In the genomic region with DNA sequence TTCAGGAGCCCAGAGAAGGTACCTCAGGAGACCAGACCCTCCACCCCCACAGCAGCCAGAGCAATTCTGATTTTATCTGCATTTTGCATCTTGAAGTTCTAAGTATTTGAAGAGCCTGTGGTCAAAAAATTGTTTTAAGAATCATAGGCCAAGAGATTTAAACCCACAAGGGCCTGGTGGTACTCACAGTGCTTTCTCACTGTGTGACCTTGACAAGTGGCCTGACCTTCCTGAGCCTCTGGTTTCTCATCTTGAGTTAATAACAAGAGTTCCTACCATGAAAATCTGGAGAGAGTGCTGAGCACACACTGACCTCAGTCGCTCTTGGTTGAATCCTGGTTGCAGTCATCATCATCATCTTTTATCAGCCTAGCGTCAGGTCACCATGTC, we compare ENCODE assay signal across 9 cellular contexts. TPM values are rescaled to one million over a fixed set of nuclear protein-coding genes. Genes with fewer than 3 reads are reported as not detected.
DNase-seq lines count a peak whose midpoint lies in the region; ATAC-seq and TF ChIP-seq lines count a peak whose summit lies in the region.
"Had no signal": no experiment of that assay in that cellular context is flagged by ENCODE, and none has a peak within 500 bp of the region (broad histone marks: within the 10 kb centered on the region; RNA-seq: fewer than 3 reads in every experiment).

No MANE protein-coding gene starts in this region.

- no peak overlapping the region for H2BK15ac ChIP-seq in H9 (ENCODE audit: low read depth, low read length)

- no CpG with 5 or more reads among the region's 2 CpGs for WGBS in H9 (ENCODE audit: extremely low coverage, insufficient read length, low lambda C conversion rate)

- H3K4me1 ChIP-seq in ACC112 (ENCODE audit: control insufficient read depth, insufficient read depth, low read length, unreplicated experiment) (peaks cover 37% of the 10 kb centered on the region), H9 (ENCODE audit: insufficient read depth, low read length) (no peaks in the 10 kb centered on the region), iPS-18a (ENCODE audit: control insufficient read depth, low read depth, low read length) (no peaks in the 10 kb centered on the region)
- H3K4me1 ChIP-seq: testis had no signal

- no peaks in the 10 kb centered on the region for H3K9me3 ChIP-seq in H9 (ENCODE audit: control insufficient read depth, low read depth, low read length)
- H3K9me3 ChIP-seq in iPS-18a (ENCODE audit: control insufficient read depth, low read depth, low read length) = no peaks in the 10 kb centered on the region
- H3K9me3 ChIP-seq: testis had no signal

- no peak overlapping the region for H4K5ac ChIP-seq in H9 (ENCODE audit: insufficient read length, low read depth, low read length)

- no peak overlapping the region for H3K18ac ChIP-seq in H9 (ENCODE audit: insufficient read length, low read depth, low read length)

- no peak overlapping the region for H3K4me2 ChIP-seq in H9 (ENCODE audit: insufficient read depth, insufficient read length, low read length)

- no peak overlapping the region for H2BK120ac ChIP-seq in H9 (ENCODE audit: low read depth, low read length, poor library complexity, severe bottlenecking)

- H3K23ac ChIP-seq in H9 (ENCODE audit: insufficient read length, low read depth, low read length) = no peak overlapping the region

- H3K27me3 ChIP-seq in ACC112 (ENCODE audit: insufficient read depth, low read length) (no peaks in the 10 kb centered on the region), H9 (ENCODE audit: insufficient read depth, low read length) (no peaks in the 10 kb centered on the region), iPS-18a (ENCODE audit: control insufficient read depth, insufficient read depth, low read length) (no peaks in the 10 kb centered on the region)
- H3K27me3 ChIP-seq: testis had no signal

- H3K79me1 ChIP-seq in H9 (ENCODE audit: insufficient read depth, low read depth, low read length, poor library complexity, severe bottlenecking) = no peaks in the 10 kb centered on the region

- peak overlapping the region; percentile 86 to 99 (median 87); a peak in 6 of 7 replicates for H3K27ac Mint-ChIP-seq in H9
- H3K27ac Mint-ChIP-seq in activated CD8-positive, alpha-beta T cell treated with anti-CD3 and anti-CD28 coated beads, Interleukin-2, amount 10 ng/mL, durations not matched to agents 7 days and 5 days = peak overlapping the region; percentile 78

- no peak for TF ChIP-seq CTCF in H9 (conservative IDR thresholded peaks at IDR 0.05)

- peaks cover 37 to 87% (median 52%) of the 10 kb centered on the region in 3 experiments for H3K36me3 Mint-ChIP-seq in H9 (ENCODE audit: insufficient read depth in 1 of 3, low read depth in 3 of 3)
- peaks cover 65% of the 10 kb centered on the region for H3K36me3 Mint-ChIP-seq in activated CD8-positive, alpha-beta T cell treated with anti-CD3 and anti-CD28 coated beads, Interleukin-2, amount 10 ng/mL, durations not matched to agents 7 days and 5 days (ENCODE audit: low read depth)

- no peak overlapping the region for H2BK20ac ChIP-seq in H9 (ENCODE audit: low read depth, low read length, poor library complexity, severe bottlenecking)

- no peak overlapping the region for H3K4me3 ChIP-seq in ACC112 (ENCODE audit: low read depth, low read length)
- no peak overlapping the region for H3K4me3 ChIP-seq in iPS-18a (ENCODE audit: low read length)
- H3K4me3 ChIP-seq: testis had no signal

- H3K4ac ChIP-seq in H9 (ENCODE audit: low read depth, low read length) = no peak overlapping the region

- no peaks in the 10 kb centered on the region for H3K23me2 ChIP-seq in H9 (ENCODE audit: insufficient read length, low read depth, low read length, poor library complexity, severe bottlenecking)

- H3K9ac ChIP-seq in H9 (ENCODE audit: extremely low read depth, insufficient read length, low read length) = no peak overlapping the region
- no peak overlapping the region for H3K9ac ChIP-seq in iPS-18a (ENCODE audit: low read length)

- H4K20me1 ChIP-seq in H9 (ENCODE audit: control insufficient read depth, insufficient read depth, insufficient read length) = no peaks in the 10 kb centered on the region

- no peak overlapping the region for H4K8ac ChIP-seq in H9 (replicated peaks; ENCODE audit: insufficient read length, low read depth, low read length)

- H2AFZ ChIP-seq in ACC112 (ENCODE audit: low read length, unreplicated experiment) (no peak overlapping the region), H9 (ENCODE audit: low read length) (no peak overlapping the region)

- no peak overlapping the region for H3T11ph ChIP-seq in H9 (ENCODE audit: low read length)

- H3K27me3 Mint-ChIP-seq in H9 (ENCODE audit: low read depth) = no peaks in the 10 kb centered on the region
- no peaks in the 10 kb centered on the region for H3K27me3 Mint-ChIP-seq in activated CD8-positive, alpha-beta T cell treated with anti-CD3 and anti-CD28 coated beads, Interleukin-2, amount 10 ng/mL, durations not matched to agents 7 days and 5 days (ENCODE audit: low read depth)

- DNase-seq in H9 (no peak), NCI-H187 (lab: John Stamatoyannopoulos, UW) (no peak), cortex of kidney (lab: John Stamatoyannopoulos, UW) (no peak), CD1c-positive myeloid dendritic cell (ENCODE audit: extremely low spot score) (no peak), mucosa of gallbladder (ENCODE audit: low spot score) (no peak)
- no peak for DNase-seq in activated CD8-positive, alpha-beta T cell treated with anti-CD3 and anti-CD28 coated beads, Interleukin-2, amount 10 ng/mL, durations not matched to agents 7 days and 5 days

- no peak overlapping the region for H2BK5ac ChIP-seq in H9 (ENCODE audit: insufficient read length, low read length)

- H3K36me3 ChIP-seq in ACC112 (ENCODE audit: insufficient read depth, low read length) (peaks cover 18% of the 10 kb centered on the region; the same call in 1 of the 2 replicates), iPS-18a (ENCODE audit: control insufficient read depth, low read depth, low read length) (peaks cover 36% of the 10 kb centered on the region)

- H3K27ac ChIP-seq in ACC112 (ENCODE audit: low read depth, low read length) (peak overlapping the region; percentile 96), H9 (ENCODE audit: insufficient read length, low read depth, low read length) (no peak overlapping the region), iPS-18a (ENCODE audit: low read length) (peak overlapping the region; percentile 43)
- H3K27ac ChIP-seq: testis had no signal

- ATAC-seq in activated CD8-positive, alpha-beta T cell treated with anti-CD3 and anti-CD28 coated beads, Interleukin-2, amount 10 ng/mL, durations not matched to agents 7 days and 5 days = peak; percentile 11

- no peak overlapping the region for H2AK5ac ChIP-seq in H9 (ENCODE audit: insufficient read length, low read length)

- H3K4me3 Mint-ChIP-seq in H9 = no peak overlapping the region
- H3K4me3 Mint-ChIP-seq in activated CD8-positive, alpha-beta T cell treated with anti-CD3 and anti-CD28 coated beads, Interleukin-2, amount 10 ng/mL, durations not matched to agents 7 days and 5 days = no peak overlapping the region

- no peak overlapping the region for H3K14ac ChIP-seq in H9 (ENCODE audit: insufficient read depth, low read length)

- no peak overlapping the region for H3K56ac ChIP-seq in H9 (ENCODE audit: insufficient read length, low read depth, low read length)

- CTCF ChIA-PET in activated CD8-positive, alpha-beta T cell treated with anti-CD3 and anti-CD28 coated beads, Interleukin-2, amount 10 ng/mL, durations not matched to agents 7 days and 5 days (lab: Charles Lee) = interaction anchor here (0.7 to 23.7 kb wide), 15 partner anchors 8 to 169 kb away, joined by 3 to 901 read pairs (median 14); a partner anchor contains a TSS

- no peak overlapping the region for H4K91ac ChIP-seq in H9 (ENCODE audit: insufficient read length, low read depth, low read length)

- peaks cover 16 to 21% of the 10 kb centered on the region in 2 experiments for H3K4me1 Mint-ChIP-seq in H9
- peaks cover 24% of the 10 kb centered on the region for H3K4me1 Mint-ChIP-seq in activated CD8-positive, alpha-beta T cell treated with anti-CD3 and anti-CD28 coated beads, Interleukin-2, amount 10 ng/mL, durations not matched to agents 7 days and 5 days (ENCODE audit: low read depth)

- H3K79me2 ChIP-seq in ACC112 (ENCODE audit: control insufficient read depth, insufficient read depth, low read length, unreplicated experiment) (no peaks in the 10 kb centered on the region), H9 (ENCODE audit: insufficient read depth, low read length) (no peaks in the 10 kb centered on the region)

- H2BK12ac ChIP-seq in H9 (ENCODE audit: insufficient read length, low read depth, low read length) = no peak overlapping the region

- POLR2A ChIA-PET in activated CD8-positive, alpha-beta T cell treated with anti-CD3 and anti-CD28 coated beads, Interleukin-2, amount 10 ng/mL, durations not matched to agents 7 days and 5 days (lab: Charles Lee) = interaction anchor here (1.0 kb wide), 1 partner anchor 13 kb away, joined by 3 read pairs; no protein-coding TSS in a partner anchor

- H3K9me3 Mint-ChIP-seq in H9 = no peaks in the 10 kb centered on the region
- H3K9me3 Mint-ChIP-seq in activated CD8-positive, alpha-beta T cell treated with anti-CD3 and anti-CD28 coated beads, Interleukin-2, amount 10 ng/mL, durations not matched to agents 7 days and 5 days (ENCODE audit: insufficient read depth) = no peaks in the 10 kb centered on the region

RNA-seq across cellular contexts. Expression of a gene that starts 45.4 kb away (rescaled TPM):
- total RNA-seq in H9 (2021) (355 and 360 TPM in 2 replicates), mucosa of gallbladder (59.7 TPM)
- under 1 TPM; 0.42 to 0.50 TPM for total RNA-seq in activated CD8-positive, alpha-beta T cell treated with anti-CD3 and anti-CD28 coated beads, Interleukin-2, amount 10 ng/mL, durations not matched to agents 7 days and 5 days

RNA-seq across cellular contexts. Expression of a gene that starts 45.5 kb away (rescaled TPM):
- total RNA-seq in H9 (2021) (162 and 169 TPM in 2 replicates), mucosa of gallbladder (204 TPM)
- 100 to 1,000 TPM; 117 to 127 TPM for total RNA-seq in activated CD8-positive, alpha-beta T cell treated with anti-CD3 and anti-CD28 coated beads, Interleukin-2, amount 10 ng/mL, durations not matched to agents 7 days and 5 days

Comparison
In these comparisons a context has a peak if more than half of its experiments do, and no peak if none do; other contexts are left out.
1. RNA of a gene that starts 45.4 kb away (total RNA-seq): 355 to 360 TPM in H9 and 59.7 TPM in mucosa of gallbladder (single experiment); 0.42 to 0.50 TPM in activated CD8-positive, alpha-beta T cell treated with anti-CD3 and anti-CD28 coated beads, Interleukin-2, amount 10 ng/mL, durations not matched to agents 7 days and 5 days; every median in the first group is over 10 times any median in the second.